ENCODE assay signal across 8 cellular contexts in genomic region chr4:113278324-113278934, GRCh38.
A peak's percentile ranks its signal among the peaks of the same experiment; 100 is the strongest.
DNase-seq lines count a peak whose midpoint lies in the region; ATAC-seq, FAIRE-seq and TF ChIP-seq lines count a peak whose summit lies in the region.

No MANE protein-coding gene starts in this region.

- peak; percentile 98 for ATAC-seq in GM18502 (IDR thresholded peaks at IDR 0.05; ENCODE audit: poor library complexity, unreplicated experiment)
- peak; percentile 98 for ATAC-seq in HG02870 (IDR thresholded peaks at IDR 0.05; ENCODE audit: unreplicated experiment)
- peak; percentile 97 for ATAC-seq in left lung

- intact Hi-C loops in left lung (cut with DNase I) = no loop called here

- H3K4me3 ChIP-seq in bronchial epithelial cell (ENCODE audit: low read depth, low read length) (no peak overlapping the region), left lung (no peak overlapping the region)

- peak; percentile 73 for DNase-seq in ACHN
- DNase-seq in NCI-H1417 (lab: John Stamatoyannopoulos, UW) = peak; percentile 30 to 84 (median 51)
- peak; percentile 65 for DNase-seq in bronchial epithelial cell (ENCODE audit: low read depth)
- peak in 1 of 2 donors; percentile 50 for DNase-seq in left lung
- DNase-seq in stimulated activated CD8-positive, alpha-beta memory T cell treated with anti-CD3 and anti-CD28 coated beads, Interleukin-12 subunit alpha, Interleukin-12 subunit beta, amount 100 ng/mL, for 1 hour (ENCODE audit: low read depth) = peak; percentile 21

- TF ChIP-seq CTCF in bronchial epithelial cell (IDR thresholded peaks at IDR 0.05; ENCODE audit: insufficient read depth, low read length, severe bottlenecking) = peak; percentile 81
- peak; percentile 59 to 65 for TF ChIP-seq CTCF in left lung (IDR thresholded peaks at IDR 0.05)

- no peaks in the 10 kb centered on the region for H3K36me3 ChIP-seq in bronchial epithelial cell (ENCODE audit: control insufficient read depth, insufficient read depth, low read length)
- H3K36me3 ChIP-seq in left lung = no peaks in the 10 kb centered on the region

- FAIRE-seq in TTC549 (lab: Jason Lieb, UNC) = peak; percentile 43
- no peak for FAIRE-seq in bronchial epithelial cell (lab: Jason Lieb, UNC)

- H3K27ac ChIP-seq in left lung = no peak overlapping the region

- H3K4me1 ChIP-seq in left lung = no peaks in the 10 kb centered on the region

- in situ Hi-C loops in ACHN (cut with HindIII; ENCODE audit: low pct_ligation_motif_present, low pct_unique_long_range_greater_than_20kb, low sequenced_read_pairs) = no loop called here

- no peaks in the 10 kb centered on the region for H3K27me3 ChIP-seq in bronchial epithelial cell (ENCODE audit: control insufficient read depth, insufficient read depth, low read length)
- H3K27me3 ChIP-seq in left lung = no peaks in the 10 kb centered on the region

- no peaks in the 10 kb centered on the region for H3K9me3 ChIP-seq in left lung
